ENCODE assay signal across 22 cellular contexts in genomic region chr20:15911557-15911956, GRCh38.
"Had no signal": no experiment of that assay in that cellular context is flagged by ENCODE, and none has a peak within 500 bp of the region (broad histone marks: within the 10 kb centered on the region; RNA-seq: fewer than 3 reads in every experiment).

No MANE protein-coding gene starts in this region.

- H3K36me3 ChIP-seq: SJCRH30 had no signal

- ATAC-seq: Panc1, SK-N-SH treated with all-trans-retinoic acid at 6 μM for 48 hours had no signal

- H3K27me3 ChIP-seq: SJCRH30 had no signal

- H3K27ac ChIP-seq: RWPE1, SJCRH30 had no signal

- H3K4me3 ChIP-seq: SJCRH30 had no signal

- DNase-seq: IMR-90, Karpas-422, KG1, MM.1S, NCI-H1092 treated with DMSO at 0.1 percent for 48 hours, NCI-H1436, NCI-H187, NCI-H2029, NCI-H2081 treated with DMSO at 0.1 percent for 48 hours, NCI-H2171, NCI-H226, NCI-H446, NCI-H510A, NCI-H524 treated with DMSO at 0.1 percent for 48 hours, NCI-H69, NCI-H774, SHP77 treated with DMSO at 0.1 percent for 48 hours, T-helper 1 cell had no signal

- H3K4me1 ChIP-seq: SJCRH30 had no signal

- H3K9me3 ChIP-seq: SJCRH30 had no signal
